In genomic region chr2:237414056-237414661, GRCh38 we compare ENCODE assay signal across 1 cellular context.
TF ChIP-seq lines count a peak whose summit lies in the region.

A gene with protein sequence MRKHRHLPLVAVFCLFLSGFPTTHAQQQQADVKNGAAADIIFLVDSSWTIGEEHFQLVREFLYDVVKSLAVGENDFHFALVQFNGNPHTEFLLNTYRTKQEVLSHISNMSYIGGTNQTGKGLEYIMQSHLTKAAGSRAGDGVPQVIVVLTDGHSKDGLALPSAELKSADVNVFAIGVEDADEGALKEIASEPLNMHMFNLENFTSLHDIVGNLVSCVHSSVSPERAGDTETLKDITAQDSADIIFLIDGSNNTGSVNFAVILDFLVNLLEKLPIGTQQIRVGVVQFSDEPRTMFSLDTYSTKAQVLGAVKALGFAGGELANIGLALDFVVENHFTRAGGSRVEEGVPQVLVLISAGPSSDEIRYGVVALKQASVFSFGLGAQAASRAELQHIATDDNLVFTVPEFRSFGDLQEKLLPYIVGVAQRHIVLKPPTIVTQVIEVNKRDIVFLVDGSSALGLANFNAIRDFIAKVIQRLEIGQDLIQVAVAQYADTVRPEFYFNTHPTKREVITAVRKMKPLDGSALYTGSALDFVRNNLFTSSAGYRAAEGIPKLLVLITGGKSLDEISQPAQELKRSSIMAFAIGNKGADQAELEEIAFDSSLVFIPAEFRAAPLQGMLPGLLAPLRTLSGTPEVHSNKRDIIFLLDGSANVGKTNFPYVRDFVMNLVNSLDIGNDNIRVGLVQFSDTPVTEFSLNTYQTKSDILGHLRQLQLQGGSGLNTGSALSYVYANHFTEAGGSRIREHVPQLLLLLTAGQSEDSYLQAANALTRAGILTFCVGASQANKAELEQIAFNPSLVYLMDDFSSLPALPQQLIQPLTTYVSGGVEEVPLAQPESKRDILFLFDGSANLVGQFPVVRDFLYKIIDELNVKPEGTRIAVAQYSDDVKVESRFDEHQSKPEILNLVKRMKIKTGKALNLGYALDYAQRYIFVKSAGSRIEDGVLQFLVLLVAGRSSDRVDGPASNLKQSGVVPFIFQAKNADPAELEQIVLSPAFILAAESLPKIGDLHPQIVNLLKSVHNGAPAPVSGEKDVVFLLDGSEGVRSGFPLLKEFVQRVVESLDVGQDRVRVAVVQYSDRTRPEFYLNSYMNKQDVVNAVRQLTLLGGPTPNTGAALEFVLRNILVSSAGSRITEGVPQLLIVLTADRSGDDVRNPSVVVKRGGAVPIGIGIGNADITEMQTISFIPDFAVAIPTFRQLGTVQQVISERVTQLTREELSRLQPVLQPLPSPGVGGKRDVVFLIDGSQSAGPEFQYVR (N-terminal part only) (minus strand): TSS chr2:237414164. CDS start chr2:237396817, 17,347 bp downstream.

TF ChIP-seq in SK-N-SH treated with all-trans-retinoic acid at 6 μM for 48 hours, 23 proteins besides CTCF, POLR2A, EP300 and RAD21 (continued from another document):
- TF ChIP-seq CREB5 (CRISPR knock-in tag; IDR thresholded peaks at IDR 0.05; ENCODE audit: low read depth) (no peak), ZNF565 (CRISPR knock-in tag; conservative IDR thresholded peaks at IDR 0.05; ENCODE audit: low read depth) (no peak)
TF ChIP-seq in SK-N-SH treated with all-trans-retinoic acid at 6 μM for 48 hours: peak in this region for 0.
